ENCODE assay signal across 1 cellular context in genomic region chr10:114780610-114781184, GRCh38.
TF ChIP-seq lines count a peak whose summit lies in the region.

No MANE protein-coding gene starts in this region.

TF ChIP-seq in HCT116, 20 proteins besides CTCF, POLR2A, EP300 and RAD21 (continued from another document):
- TF ChIP-seq CEBPB (IDR thresholded peaks at IDR 0.05; ENCODE audit: low read depth) = no peak
- TF ChIP-seq FOSL1 (IDR thresholded peaks at IDR 0.05; ENCODE audit: low read depth) = no peak
- TF ChIP-seq ZFX (IDR thresholded peaks at IDR 0.05) = no peak
- TF ChIP-seq CBX3 (IDR thresholded peaks at IDR 0.05; ENCODE audit: low read depth) = no peak
- TF ChIP-seq JUND (IDR thresholded peaks at IDR 0.05) = no peak
- TF ChIP-seq EZH2 (IDR thresholded peaks at IDR 0.05) = no peak
- no peak for TF ChIP-seq EGR1 (IDR thresholded peaks at IDR 0.05; ENCODE audit: low read depth)
- no peak for TF ChIP-seq SRF (IDR thresholded peaks at IDR 0.05; ENCODE audit: low read depth)
- no peak for TF ChIP-seq POLR2AphosphoS5 (IDR thresholded peaks at IDR 0.05; ENCODE audit: low read depth, low read length)
- no peak for TF ChIP-seq SP1 (IDR thresholded peaks at IDR 0.05; ENCODE audit: low read depth)
TF ChIP-seq in HCT116: peak in this region for 0.
